In genomic region chr1:205504311-205505075, GRCh38 we compare ENCODE assay signal across 1 cellular context.
TF ChIP-seq lines count a peak whose summit lies in the region.

TSS of gene CDK18 (plus strand) at chr1:205504669. CDS start at chr1:205523168, 18,499 bp downstream.

TF ChIP-seq in IMR-90, 13 proteins besides CTCF, POLR2A, EP300 and RAD21:
- no peak for TF ChIP-seq RCOR1 (IDR thresholded peaks at IDR 0.05; ENCODE audit: insufficient replicate concordance, low read length)
- TF ChIP-seq FOS (IDR thresholded peaks at IDR 0.05; ENCODE audit: low read depth, low read length): no peak
- TF ChIP-seq MXI1 (IDR thresholded peaks at IDR 0.05; ENCODE audit: borderline replicate concordance, low read depth, low read length): no peak
- TF ChIP-seq RFX5 (IDR thresholded peaks at IDR 0.05; ENCODE audit: low read depth, low read length): no peak
- TF ChIP-seq SMC3 (IDR thresholded peaks at IDR 0.05; ENCODE audit: low read depth, low read length): no peak
- TF ChIP-seq CHD1 (IDR thresholded peaks at IDR 0.05; ENCODE audit: low read depth, low read length): no peak
- no peak for TF ChIP-seq USF2 (IDR thresholded peaks at IDR 0.05; ENCODE audit: low read depth, low read length)
- TF ChIP-seq MAFK (IDR thresholded peaks at IDR 0.05; ENCODE audit: low read depth, low read length): no peak
- no peak for TF ChIP-seq BHLHE40 (IDR thresholded peaks at IDR 0.05; ENCODE audit: low read depth, low read length)
- no peak for TF ChIP-seq ELK1 (IDR thresholded peaks at IDR 0.05; ENCODE audit: borderline replicate concordance, low read depth, low read length)
- TF ChIP-seq NFE2L2 (IDR thresholded peaks at IDR 0.05; ENCODE audit: low read depth, low read length): no peak
- TF ChIP-seq CEBPB (IDR thresholded peaks at IDR 0.05; ENCODE audit: low read depth, low read length): no peak
- TF ChIP-seq MAZ (IDR thresholded peaks at IDR 0.05; ENCODE audit: borderline replicate concordance, low read depth, low read length): no peak
